In the genomic region with DNA sequence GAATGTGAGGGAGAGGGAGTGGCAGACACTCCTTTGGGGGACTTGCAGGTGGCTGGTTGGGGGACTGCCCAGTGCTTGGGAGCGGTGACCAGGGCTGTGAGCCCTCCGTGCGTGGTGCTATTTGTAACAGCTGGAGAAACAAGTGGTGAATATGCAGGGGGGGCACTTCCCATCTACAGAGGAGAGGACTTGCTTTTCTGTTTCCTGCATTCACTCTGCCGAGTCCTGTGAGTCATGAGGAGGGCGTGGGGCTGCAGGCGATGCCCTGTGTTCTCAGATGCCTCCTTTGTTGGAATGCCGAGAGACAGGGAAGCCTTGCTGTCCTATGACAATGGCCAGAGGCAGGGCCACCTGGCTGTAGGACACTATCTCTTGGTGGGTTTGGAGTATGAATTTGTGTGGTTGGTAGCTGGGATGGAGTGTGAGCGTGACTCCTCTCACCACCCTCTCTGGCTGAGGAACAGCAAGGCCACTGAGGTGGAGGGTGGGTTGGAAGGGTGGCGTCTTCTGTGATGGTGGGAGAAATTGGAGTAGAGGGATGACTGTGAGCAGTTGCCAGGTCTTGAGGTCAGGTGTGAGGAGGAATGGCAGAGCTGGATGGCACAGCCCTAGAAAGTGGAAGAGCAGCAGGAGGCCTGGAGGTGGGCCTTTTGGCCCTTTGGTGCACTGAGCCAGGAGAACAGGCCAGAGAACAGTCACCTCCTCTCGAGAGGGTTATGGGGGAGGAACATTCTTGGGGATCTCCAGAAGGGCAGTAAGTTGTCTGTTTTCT, we compare ENCODE assay signal across 13 cellular contexts. TPM values are rescaled to one million over a fixed set of nuclear protein-coding genes. Genes with fewer than 3 reads are reported as not detected.
DNase-seq lines count a peak whose midpoint lies in the region; ATAC-seq and TF ChIP-seq lines count a peak whose summit lies in the region.
"Had no signal": no experiment of that assay in that cellular context is flagged by ENCODE, and none has a peak within 500 bp of the region (broad histone marks: within the 10 kb centered on the region; RNA-seq: fewer than 3 reads in every experiment).

No MANE protein-coding gene starts in this region.

- H3K36me3 Mint-ChIP-seq in natural killer cell treated with Interleukin-12 subunit alpha and Interleukin-12 subunit beta and Interleukin-15 and Interleukin-18, amount 100 ng/mL, for 72 hours = peaks cover 12% of the 10 kb centered on the region
- peaks cover 7% of the 10 kb centered on the region for H3K36me3 Mint-ChIP-seq in natural killer cell
- H3K36me3 Mint-ChIP-seq: T-cell had no signal

- in situ Hi-C loops in mammary epithelial cell (cut with MboI; ENCODE audit: low sequenced_read_pairs in 2 of 2) = no loop called here

- TF ChIP-seq POLR2A in spleen (IDR thresholded peaks at IDR 0.05) = no peak

- ATAC-seq in natural killer cell treated with Interleukin-12 subunit alpha and Interleukin-12 subunit beta and Interleukin-15 and Interleukin-18, amount 100 ng/mL, for 72 hours = peak; percentile 40 to 44
- ATAC-seq in natural killer cell (no peak), right cardiac atrium (peak in 1 of 2 donors; percentile 53)
- ATAC-seq: T-cell had no signal

- no peak overlapping the region for H3K9ac ChIP-seq in mammary epithelial cell (ENCODE audit: insufficient read depth, low read length)
- H3K9ac ChIP-seq: KMS-11 had no signal

- no peaks in the 10 kb centered on the region for H3K4me1 Mint-ChIP-seq in natural killer cell treated with Interleukin-12 subunit alpha and Interleukin-12 subunit beta and Interleukin-15 and Interleukin-18, amount 100 ng/mL, for 72 hours (ENCODE audit: low read depth in 2 of 2)
- no peaks in the 10 kb centered on the region for H3K4me1 Mint-ChIP-seq in natural killer cell
- H3K4me1 Mint-ChIP-seq: T-cell had no signal

- peak overlapping the region; percentile 69 for H3K4me2 ChIP-seq in mammary epithelial cell (ENCODE audit: insufficient read depth, low read depth, low read length)
- H3K4me2 ChIP-seq: KMS-11 had no signal

- no peak overlapping the region for H2AFZ ChIP-seq in mammary epithelial cell (ENCODE audit: low read depth, low read length)

- peaks cover 3% of the 10 kb centered on the region for H3K9me3 Mint-ChIP-seq in natural killer cell treated with Interleukin-12 subunit alpha and Interleukin-12 subunit beta and Interleukin-15 and Interleukin-18, amount 100 ng/mL, for 72 hours
- H3K9me3 Mint-ChIP-seq in natural killer cell = no peaks in the 10 kb centered on the region

- 36% methylated on average over 10 of the region's 10 CpGs for WGBS in mammary epithelial cell (ENCODE audit: low coverage, missing lambda C conversion rate)
- 53% methylated on average over 10 of the region's 10 CpGs for WGBS in right cardiac atrium
- 60 to 69% (median 61%) methylated on average over 10 of the region's 10 CpGs for WGBS in spleen, 5 donors

- H4K20me1 ChIP-seq in mammary epithelial cell (ENCODE audit: insufficient read depth, low read length) = no peaks in the 10 kb centered on the region

- CTCF ChIA-PET in mammary epithelial cell (lab: Charles Lee; ENCODE audit: low non-redundant PET) = no interaction called here

- H3K27me3 ChIP-seq in mammary epithelial cell (ENCODE audit: insufficient read depth, low read length) (no peaks in the 10 kb centered on the region), right cardiac atrium (ENCODE audit: control insufficient read depth, insufficient read depth) (no peaks in the 10 kb centered on the region), spleen (replicated peaks in 1 of 7) (peaks cover 0 to 41% (median 0%) of the 10 kb centered on the region in 7 donors)
- H3K27me3 ChIP-seq: thyroid gland had no signal

- H3K27me3 Mint-ChIP-seq in natural killer cell treated with Interleukin-12 subunit alpha and Interleukin-12 subunit beta and Interleukin-15 and Interleukin-18, amount 100 ng/mL, for 72 hours = peaks cover 24 to 33% of the 10 kb centered on the region in 2 donors
- peaks cover 14 to 28% of the 10 kb centered on the region in 2 donors for H3K27me3 Mint-ChIP-seq in natural killer cell (ENCODE audit: low read depth in 2 of 2)

- H3K27ac ChIP-seq in mammary epithelial cell (ENCODE audit: insufficient read depth, low read depth, low read length) (no peak overlapping the region), right cardiac atrium (ENCODE audit: low read length) (peak overlapping the region; percentile 6), spleen (no peak overlapping the region)
- H3K27ac ChIP-seq: KMS-11, thyroid gland had no signal

- dilution Hi-C loops in mammary epithelial cell (cut with HindIII; ENCODE audit: low sequenced_read_pairs) = no loop called here

- BruUV-seq in mammary epithelial cell (replicated peaks; lab: Mats Ljungman, UMichigan) = no TSS peak

- H3K4me1 ChIP-seq in mammary epithelial cell (ENCODE audit: insufficient read depth, low read length) = peaks cover 19% of the 10 kb centered on the region
- peaks cover 2% of the 10 kb centered on the region for H3K4me1 ChIP-seq in right cardiac atrium (ENCODE audit: control insufficient read depth, insufficient read depth, low read length)
- H3K4me1 ChIP-seq in spleen = no peaks in the 10 kb centered on the region
- H3K4me1 ChIP-seq: thyroid gland had no signal

- H3K9me3 ChIP-seq in mammary epithelial cell (replicated peaks; ENCODE audit: insufficient read depth, low read length) (peaks cover 4% of the 10 kb centered on the region), right cardiac atrium (ENCODE audit: control insufficient read depth, low read length) (no peaks in the 10 kb centered on the region), spleen (peaks cover 0 to 26% (median 19%) of the 10 kb centered on the region in 8 donors)
- H3K9me3 ChIP-seq: thyroid gland had no signal

- TF ChIP-seq CTCF in natural killer cell (IDR thresholded peaks at IDR 0.05) = no peak
- TF ChIP-seq CTCF in mammary epithelial cell (conservative IDR thresholded peaks at IDR 0.05 in 1 of 2, IDR thresholded peaks at IDR 0.05 in 1 of 2; ENCODE audit: extremely low read depth in 1 of 2, insufficient read depth in 1 of 2, low read depth in 1 of 2, low read length in 2 of 2) = no peak
- no peak for TF ChIP-seq CTCF in spleen (IDR thresholded peaks at IDR 0.05 in 8 of 11, conservative IDR thresholded peaks at IDR 0.05 in 3 of 11)

- DNase-seq in natural killer cell treated with Interleukin-12 subunit alpha and Interleukin-12 subunit beta and Interleukin-15 and Interleukin-18, amount 100 ng/mL, for 72 hours (ENCODE audit: low spot score) = no peak
- DNase-seq in natural killer cell (no peak), mammary epithelial cell (peak; percentile 64), right cardiac atrium (no peak), T-helper 1 cell (no peak), UCSD-AML1 (lab: John Stamatoyannopoulos, UW; ENCODE audit: unreplicated experiment) (no peak), spleen (no peak)
- DNase-seq in activated CD8-positive, alpha-beta memory T cell treated with anti-CD3 and anti-CD28 coated beads, Interleukin-2, amount 50 U/mL, for 4 hours = no peak
- DNase-seq: activated CD4-positive, alpha-beta T cell treated with anti-CD3 and anti-CD28 coated beads, Interleukin-2, amount 50 U/mL, for 48 hours; activated effector memory CD4-positive, alpha-beta T cell treated with anti-CD3 and anti-CD28 coated beads, Interleukin-2, amount 50 U/mL, for 16 hours; T-cell; thyroid gland had no signal

- H3K4me3 ChIP-seq in mammary epithelial cell (replicated peaks in 1 of 3; ENCODE audit: insufficient read depth in 1 of 3, low read depth in 2 of 3, low read length in 3 of 3) = no peak overlapping the region
- no peak overlapping the region for H3K4me3 ChIP-seq in right cardiac atrium (ENCODE audit: low read length)
- no peak overlapping the region for H3K4me3 ChIP-seq in spleen
- H3K4me3 ChIP-seq: thyroid gland had no signal

- H3K36me3 ChIP-seq in mammary epithelial cell (ENCODE audit: insufficient read depth, low read length) (no peaks in the 10 kb centered on the region), spleen (no peaks in the 10 kb centered on the region)
- H3K36me3 ChIP-seq: thyroid gland had no signal

- H3K79me2 ChIP-seq in mammary epithelial cell (ENCODE audit: insufficient read depth, low read length) = peaks cover 57% of the 10 kb centered on the region

- no peak overlapping the region for H3K27ac Mint-ChIP-seq in natural killer cell treated with Interleukin-12 subunit alpha and Interleukin-12 subunit beta and Interleukin-15 and Interleukin-18, amount 100 ng/mL, for 72 hours
- no peak overlapping the region for H3K27ac Mint-ChIP-seq in natural killer cell
- H3K27ac Mint-ChIP-seq: T-cell had no signal

- intact Hi-C loops in natural killer cell (cut with micrococcal nuclease) (no loop called here), mammary epithelial cell (cut with micrococcal nuclease) (no loop called here), right cardiac atrium (cut with DNase I) (no loop called here), spleen (cut with DNase I; ENCODE audit: low total_unique reads) (no loop called here)

- H3K4me3 Mint-ChIP-seq in natural killer cell treated with Interleukin-12 subunit alpha and Interleukin-12 subunit beta and Interleukin-15 and Interleukin-18, amount 100 ng/mL, for 72 hours = no peak overlapping the region
- no peak overlapping the region for H3K4me3 Mint-ChIP-seq in natural killer cell
- H3K4me3 Mint-ChIP-seq: T-cell had no signal

RNA-seq across cellular contexts. Expression of a gene that starts 24.3 kb away (rescaled TPM):
- total RNA-seq in natural killer cell treated with Interleukin-12 subunit alpha and Interleukin-12 subunit beta and Interleukin-15 and Interleukin-18, amount 100 ng/mL, for 72 hours = not detected
- not detected for total RNA-seq in natural killer cell
- total RNA-seq in mammary epithelial cell = 10 to 100 TPM; 28.1 to 51.5 TPM
- 18.3 TPM for polyA plus RNA-seq in mammary epithelial cell
- 37.2 TPM for polyA minus RNA-seq in mammary epithelial cell
- total RNA-seq in right cardiac atrium = 100 to 1,000 TPM; 118 to 157 (median 142) TPM
- polyA plus RNA-seq in right cardiac atrium = 118 TPM
- total RNA-seq in spleen = 1 to 10 TPM; 1.2 to 2.7 (median 2.1) TPM
- 1 to 10 TPM; 1.3 to 2.1 (median 1.7) TPM for polyA plus RNA-seq in spleen

Comparison
In these comparisons a context has a peak if more than half of its experiments do, and no peak if none do; other contexts are left out.
1. ATAC-seq: peak in natural killer cell treated with Interleukin-12 subunit alpha and Interleukin-12 subunit beta and Interleukin-15 and Interleukin-18, amount 100 ng/mL, for 72 hours (2 of 2); none in natural killer cell (0 of 3).
2. RNA of a gene that starts 24.3 kb away (total RNA-seq): 118 to 157 TPM in right cardiac atrium and 28.1 to 51.5 TPM in mammary epithelial cell; 1.2 to 2.7 TPM in spleen, not detected in natural killer cell treated with Interleukin-12 subunit alpha and Interleukin-12 subunit beta and Interleukin-15 and Interleukin-18, amount 100 ng/mL, for 72 hours and not detected in natural killer cell; every median in the first group is over 4 times any median in the second.